8 cellular contexts compared by ENCODE assay signal in the genomic region with DNA sequence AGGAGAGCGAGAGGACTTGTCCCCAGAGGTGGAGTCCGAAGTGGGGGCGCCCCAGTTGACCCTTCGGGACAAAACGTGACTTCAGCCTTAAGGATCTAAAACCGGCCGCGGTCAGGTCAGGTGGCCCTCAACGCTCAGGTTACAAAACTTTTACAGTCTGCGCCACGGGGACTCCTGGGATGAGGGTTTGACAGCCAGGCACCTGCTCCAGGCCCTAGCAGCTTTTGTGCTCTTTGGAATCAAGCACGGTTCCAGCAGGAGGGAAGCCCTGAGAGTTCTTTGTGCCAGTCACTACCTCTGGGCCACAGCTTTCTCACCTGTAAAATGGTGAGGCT. TPM values are rescaled to one million over a fixed set of nuclear protein-coding genes. Genes with fewer than 3 reads are reported as not detected.
A peak's percentile ranks its signal among the peaks of the same experiment; 100 is the strongest.
DNase-seq lines count a peak whose midpoint lies in the region; ATAC-seq and TF ChIP-seq lines count a peak whose summit lies in the region.

No MANE protein-coding gene starts in this region.

- TF ChIP-seq CTCF in KMS-11 (conservative IDR thresholded peaks at IDR 0.05; ENCODE audit: low read depth, low read length) (no peak), adrenal gland (IDR thresholded peaks at IDR 0.05) (no peak)

- ATAC-seq in GM18873 (IDR thresholded peaks at IDR 0.05; ENCODE audit: low FRiP score, unreplicated experiment) (no peak), HG03196 (IDR thresholded peaks at IDR 0.05; ENCODE audit: unreplicated experiment) (no peak), GM19035 (IDR thresholded peaks at IDR 0.05; ENCODE audit: unreplicated experiment) (no peak)

- peaks cover 13% of the 10 kb centered on the region; the same call in 1 of the 2 replicates for H3K79me2 ChIP-seq in KMS-11 (ENCODE audit: insufficient read depth, low read depth)

- H2AFZ ChIP-seq in KMS-11 (ENCODE audit: low read depth) = peak overlapping the region; percentile 62

- peak overlapping the region; percentile 82; the same call in 1 of the 2 replicates for H3K27ac ChIP-seq in KMS-11
- H3K27ac ChIP-seq in adrenal gland = peak overlapping the region; percentile 75 to 91 (median 83)
- peak overlapping the region; percentile 83 for H3K27ac ChIP-seq in substantia nigra (ENCODE audit: low read depth, low read length, poor library complexity, severe bottlenecking)

- DNase-seq in adrenal gland = no peak
- peak; percentile 61 for DNase-seq in iPS-NIHi11 (ENCODE audit: low spot score)
- DNase-seq in substantia nigra (lab: John Stamatoyannopoulos, UW) = peak in 3 of 49 donors; percentile 14 to 43 (median 29)
- no peak for DNase-seq in dedifferentiated amniotic fluid mesenchymal stem cell (ENCODE audit: extremely low spot score)

- H3K27me3 ChIP-seq in KMS-11 (ENCODE audit: insufficient read depth, low read depth) (no peaks in the 10 kb centered on the region), adrenal gland (no peaks in the 10 kb centered on the region)

- H3K4me2 ChIP-seq in KMS-11 = peak overlapping the region; percentile 79; the same call in 1 of the 2 replicates

- no peaks in the 10 kb centered on the region for H3K9me3 ChIP-seq in adrenal gland (replicated peaks in 1 of 3)

- 10 to 33% (median 31%) methylated on average over 1 to 12 of the region's 12 CpGs for WGBS in adrenal gland, 4 donors

- H3K9ac ChIP-seq in KMS-11 = peak overlapping the region; percentile 90; the same call in 1 of the 2 replicates

- H4K20me1 ChIP-seq in KMS-11 (ENCODE audit: insufficient read depth) = no peaks in the 10 kb centered on the region

- TF ChIP-seq POLR2A in adrenal gland (IDR thresholded peaks at IDR 0.05) = no peak

- H3K4me3 ChIP-seq in KMS-11 (IDR thresholded peaks at IDR 0.05; ENCODE audit: insufficient read depth, low read depth, low read length) (no peak overlapping the region), adrenal gland (peak overlapping the region in 1 of 4 donors; percentile 53)

- peaks cover 6% of the 10 kb centered on the region for H3K4me1 ChIP-seq in KMS-11 (ENCODE audit: low read depth, poor library complexity, severe bottlenecking)
- H3K4me1 ChIP-seq in adrenal gland (replicated peaks in 1 of 2) = peaks cover 19 to 22% of the 10 kb centered on the region in 2 donors

- H3K36me3 ChIP-seq in KMS-11 (ENCODE audit: insufficient read depth) (no peaks in the 10 kb centered on the region), adrenal gland (replicated peaks in 1 of 2) (no peaks in the 10 kb centered on the region)

- intact Hi-C loops in adrenal gland (cut with DNase I) = loop anchor here in 1 of 2 donors (10.0 kb wide), 1 partner anchor 65 kb away; a partner anchor contains a TSS

RNA-seq across cellular contexts. Expression of a gene that starts 0.3 kb away (rescaled TPM):
- 1 to 10 TPM; 1.9 to 9.5 (median 5.6) TPM for total RNA-seq in adrenal gland
- 10 to 100 TPM in 1 of 3 donors, 1 to 10 TPM in 2; 6.1 to 12.1 (median 6.8) TPM for polyA plus RNA-seq in adrenal gland

RNA-seq across cellular contexts. Expression of a gene that starts 6.0 kb away (rescaled TPM):
- total RNA-seq in adrenal gland = 10 to 100 TPM; 11.5 to 36.5 (median 17.8) TPM
- polyA plus RNA-seq in adrenal gland = 10 to 100 TPM; 23.2 to 73.0 (median 66.8) TPM

RNA-seq across cellular contexts. Expression of a gene that starts 18.5 kb away (rescaled TPM):
- total RNA-seq in adrenal gland = 10 to 100 TPM; 22.2 to 51.4 (median 27.5) TPM
- polyA plus RNA-seq in adrenal gland = 10 to 100 TPM; 25.6 to 47.9 (median 46.8) TPM

RNA-seq across cellular contexts. Expression of a gene that starts 57.1 kb away (rescaled TPM):
- total RNA-seq in adrenal gland = 100 to 1,000 TPM in 4 of 8 donors, 10 to 100 TPM in 4; 66.9 to 165 (median 92.9) TPM
- polyA plus RNA-seq in adrenal gland = 10 to 100 TPM; 51.7 to 73.6 (median 62.6) TPM
